In genomic region chr21:32391755-32392154, GRCh38 we compare ENCODE assay signal across 9 cellular contexts. TPM values are rescaled to one million over a fixed set of nuclear protein-coding genes. Genes with fewer than 3 reads are reported as not detected.
DNase-seq lines count a peak whose midpoint lies in the region; ATAC-seq and TF ChIP-seq lines count a peak whose summit lies in the region.
"Had no signal": no experiment of that assay in that cellular context is flagged by ENCODE, and none has a peak within 500 bp of the region (broad histone marks: within the 10 kb centered on the region; RNA-seq: fewer than 3 reads in every experiment).

No MANE protein-coding gene starts in this region.

- H3K36me3 Mint-ChIP-seq in activated B cell treated with CpG ODN at 0.5 μM for 24 hours (ENCODE audit: low read depth) (peaks cover 29% of the 10 kb centered on the region), glutamatergic neuron (ENCODE audit: unreplicated experiment) (peaks cover 6% of the 10 kb centered on the region)

- ATAC-seq in activated B cell treated with CpG ODN at 0.5 μM for 24 hours (ENCODE audit: low read depth): no peak

- H3K27ac ChIP-seq in HEK293 (ENCODE audit: extremely low read depth, low read depth, low read length): no peak overlapping the region

- H3K9me3 ChIP-seq in HEK293 (ENCODE audit: control insufficient read depth, insufficient read depth, low read depth, low read length) (no peaks in the 10 kb centered on the region), skeletal muscle satellite cell (replicated peaks; ENCODE audit: low read length) (no peaks in the 10 kb centered on the region)

- POLR2A ChIA-PET in HEK293 (lab: Yijun Ruan, JAX) (interaction anchor here (0.7 to 2.2 kb wide), 5 partner anchors 8 to 380 kb away, joined by 3 to 15 read pairs (median 4); partner anchors contain the start of genes CFAP298 and PAXBP1), activated B cell treated with CpG ODN at 0.5 μM for 24 hours (lab: Charles Lee) (interaction anchor here (1.9 kb wide), 1 partner anchor 220 kb away, joined by 7 read pairs; the partner anchor contains the start of gene CFAP298)

- peaks cover 8% of the 10 kb centered on the region for H3K4me1 ChIP-seq in HEK293 (ENCODE audit: control insufficient read depth, insufficient read depth, low read length)
- H3K4me1 ChIP-seq in skeletal muscle satellite cell (ENCODE audit: control insufficient read depth, insufficient read depth, low read length): peaks cover 47% of the 10 kb centered on the region

- no peak for TF ChIP-seq CTCF in HEK293 (tag by site-specific recombination; IDR thresholded peaks at IDR 0.05)
- TF ChIP-seq CTCF in activated B cell treated with CpG ODN at 0.5 μM for 24 hours (IDR thresholded peaks at IDR 0.05): no peak
- TF ChIP-seq CTCF in glutamatergic neuron (IDR thresholded peaks at IDR 0.05; ENCODE audit: partially characterized antibody, unreplicated experiment): no peak

- H3K4me3 ChIP-seq in HEK293 (ENCODE audit: low read depth, low read length) (peak overlapping the region; percentile 95), skeletal muscle satellite cell (ENCODE audit: low read length) (peak overlapping the region; percentile 97)

- H3K27me3 ChIP-seq in skeletal muscle satellite cell (ENCODE audit: control insufficient read depth, insufficient read depth, low read length): no peaks in the 10 kb centered on the region

- peak overlapping the region; percentile 97 for H3K4me2 ChIP-seq in skeletal muscle satellite cell (ENCODE audit: low read length)

- H3K36me3 ChIP-seq in HEK293 (ENCODE audit: control insufficient read depth in 2 of 2, insufficient read depth in 1 of 2, low read length in 2 of 2) (peaks cover 0 to 27% of the 10 kb centered on the region in 2 experiments; a peak in 1 of 3 replicates), skeletal muscle satellite cell (ENCODE audit: insufficient read depth, low read length) (peaks cover 6% of the 10 kb centered on the region)

- H3K9ac ChIP-seq in skeletal muscle satellite cell (ENCODE audit: low read depth, low read length): peak overlapping the region; percentile 89

- peaks cover 2% of the 10 kb centered on the region for H3K27me3 Mint-ChIP-seq in activated B cell treated with CpG ODN at 0.5 μM for 24 hours
- H3K27me3 Mint-ChIP-seq in glutamatergic neuron (ENCODE audit: unreplicated experiment): no peaks in the 10 kb centered on the region

- H3K4me1 Mint-ChIP-seq in activated B cell treated with CpG ODN at 0.5 μM for 24 hours (peaks cover 47% of the 10 kb centered on the region), glutamatergic neuron (ENCODE audit: low read depth, unreplicated experiment) (no peaks in the 10 kb centered on the region)

- CTCF ChIA-PET in HEK293 (lab: Yijun Ruan, JAX) (interaction anchor here (0.5 to 3.0 kb wide), 6 partner anchors 10 to 209 kb away, joined by 3 to 14 read pairs (median 4); no protein-coding TSS in a partner anchor), activated B cell treated with CpG ODN at 0.5 μM for 24 hours (lab: Charles Lee) (no interaction called here)

- DNase-seq in activated B cell treated with CpG ODN at 0.5 μM for 24 hours (no peak), glutamatergic neuron (no peak), COR-L47 (lab: John Stamatoyannopoulos, UW) (no peak), globus pallidus (ENCODE audit: low spot score) (no peak), midbrain (lab: John Stamatoyannopoulos, UW) (no peak)
- DNase-seq: NCI-H2081, retina had no signal

- peak overlapping the region; percentile 46 for H3K27ac Mint-ChIP-seq in activated B cell treated with CpG ODN at 0.5 μM for 24 hours
- H3K27ac Mint-ChIP-seq in glutamatergic neuron (ENCODE audit: unreplicated experiment): no peak overlapping the region

- peak overlapping the region; percentile 87 for H3K4me3 Mint-ChIP-seq in activated B cell treated with CpG ODN at 0.5 μM for 24 hours
- peak overlapping the region; percentile 86 for H3K4me3 Mint-ChIP-seq in glutamatergic neuron (ENCODE audit: unreplicated experiment)

- H3K9me3 Mint-ChIP-seq in activated B cell treated with CpG ODN at 0.5 μM for 24 hours (no peaks in the 10 kb centered on the region), glutamatergic neuron (ENCODE audit: unreplicated experiment) (peaks cover 3% of the 10 kb centered on the region)

- intact Hi-C loops in activated B cell treated with CpG ODN at 0.5 μM for 24 hours (cut with micrococcal nuclease): loop anchor here (1.0 to 10.0 kb wide), 6 partner anchors 178 to 1151 kb away; partner anchors contain the start of genes DNAJC28, GART, SON and SYNJ1

TF ChIP-seq in HEK293, 187 proteins besides CTCF, POLR2A, EP300 and RAD21:
- no peak for TF ChIP-seq ZNF544 (tag by site-specific recombination; IDR thresholded peaks at IDR 0.05)
- TF ChIP-seq ZNF133 (tag by site-specific recombination; IDR thresholded peaks at IDR 0.05): no peak
- TF ChIP-seq ZNF362 (tag by site-specific recombination; IDR thresholded peaks at IDR 0.05): 0 out of 2 replicates have a peak, but pooled peaks have one; percentile 17
- TF ChIP-seq ZNF366 (tag by site-specific recombination; conservative IDR thresholded peaks at IDR 0.05): no peak
- TF ChIP-seq ZNF157 (tag by site-specific recombination; IDR thresholded peaks at IDR 0.05): no peak
- TF ChIP-seq ZNF10 (tag by site-specific recombination; IDR thresholded peaks at IDR 0.05): no peak
- TF ChIP-seq BCL6B (tag by site-specific recombination; IDR thresholded peaks at IDR 0.05): no peak
- no peak for TF ChIP-seq ZNF660 (tag by site-specific recombination; IDR thresholded peaks at IDR 0.05)
- TF ChIP-seq ZNF394 (tag by site-specific recombination; IDR thresholded peaks at IDR 0.05; ENCODE audit: borderline replicate concordance): no peak
- no peak for TF ChIP-seq ZNF558 (tag by site-specific recombination; IDR thresholded peaks at IDR 0.05)
- TF ChIP-seq ZNF302 (tag by site-specific recombination; IDR thresholded peaks at IDR 0.05; ENCODE audit: low read depth): no peak
- peak; percentile 90 for TF ChIP-seq ZNF121 (tag by site-specific recombination; IDR thresholded peaks at IDR 0.05)
TF ChIP-seq in HEK293: peak in this region for 2.

RNA-seq across cellular contexts. Expression of gene URB1, which starts 1.1 kb away (rescaled TPM):
- total RNA-seq in activated B cell treated with CpG ODN at 0.5 μM for 24 hours (18.1 and 22.2 TPM in 2 replicates), glutamatergic neuron (ENCODE audit: unreplicated experiment) (15.5 TPM)
- total RNA-seq in skeletal muscle satellite cell (2012; rRNA removed): 29.5 and 34.0 TPM in 2 replicates

RNA-seq across cellular contexts. Expression of gene EVA1C, which starts 20.8 kb away (rescaled TPM):
- total RNA-seq in activated B cell treated with CpG ODN at 0.5 μM for 24 hours (0.20 and 0.38 TPM in 2 replicates), glutamatergic neuron (ENCODE audit: unreplicated experiment) (2.5 TPM)
- total RNA-seq in skeletal muscle satellite cell (2012; rRNA removed): 5.9 and 7.6 TPM in 2 replicates
